Comparison of ENCODE assay signal across 9 cellular contexts in the genomic region with DNA sequence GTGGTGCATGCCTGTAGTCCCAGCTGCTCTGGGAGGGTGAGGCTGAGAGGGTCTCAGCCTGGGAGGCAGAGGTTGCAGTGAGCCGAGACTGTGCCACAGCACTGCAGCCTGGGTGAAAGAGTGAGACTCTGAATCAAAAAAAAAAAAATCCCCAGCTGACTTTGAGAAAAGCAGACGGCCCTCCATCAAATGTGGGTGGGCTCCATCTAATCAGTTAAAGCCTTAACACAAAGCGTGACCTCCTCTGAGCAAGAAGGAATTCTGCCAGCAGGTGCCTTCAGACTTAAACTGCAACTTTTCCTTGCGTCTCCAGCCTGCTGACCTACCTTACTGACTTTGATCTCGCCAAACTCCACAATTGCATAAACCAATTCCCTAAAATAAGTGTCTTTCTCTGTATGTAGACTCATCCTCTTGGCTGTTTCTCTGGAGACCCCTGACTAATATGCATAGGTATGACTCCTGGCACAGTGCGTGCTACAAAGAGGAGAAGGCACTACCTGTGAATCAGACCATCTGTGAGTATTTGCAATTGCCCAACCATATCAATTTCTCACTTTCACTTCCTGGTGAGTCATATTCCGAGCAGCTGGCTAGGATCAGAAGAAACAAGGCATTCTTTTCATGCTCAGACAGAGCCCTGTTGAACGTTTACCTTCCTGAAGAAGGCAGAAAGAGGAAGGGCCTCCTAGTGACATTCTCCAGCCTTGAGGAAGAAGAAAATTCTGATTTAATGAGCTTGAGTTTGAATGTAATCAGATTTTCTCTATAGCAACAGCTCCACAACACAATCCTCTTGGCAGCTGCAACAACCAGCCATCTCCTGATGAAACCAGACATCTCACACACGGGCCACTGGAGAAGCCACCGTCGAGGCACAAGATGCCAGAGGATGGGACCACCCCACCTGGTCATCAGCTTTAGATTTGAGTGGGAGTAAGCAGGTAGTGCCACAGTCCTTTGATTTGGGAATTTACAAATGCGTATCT. TPM values are rescaled to one million over a fixed set of nuclear protein-coding genes. Genes with fewer than 3 reads are reported as not detected.
A peak's percentile ranks its signal among the peaks of the same experiment; 100 is the strongest.
DNase-seq lines count a peak whose midpoint lies in the region; ATAC-seq and TF ChIP-seq lines count a peak whose summit lies in the region.
"Had no signal": no experiment of that assay in that cellular context is flagged by ENCODE, and none has a peak within 500 bp of the region (broad histone marks: within the 10 kb centered on the region; RNA-seq: fewer than 3 reads in every experiment).

No MANE protein-coding gene starts in this region.

- POLR2A ChIA-PET in activated CD4-positive, alpha-beta T cell treated with anti-CD3 and anti-CD28 coated beads, Interleukin-2, amount 10 ng/mL, durations not matched to agents 7 days and 5 days (lab: Charles Lee): no interaction called here

- DNase-seq in AG08395 (ENCODE audit: low spot score) (peak; percentile 78), NCI-H1694 treated with DMSO at 0.1 percent for 48 hours (lab: John Stamatoyannopoulos, UW) (peak; percentile 93), fibroblast of peridontal ligament (ENCODE audit: extremely low read depth) (peak; percentile 69), prostate gland (ENCODE audit: low spot score) (peak; percentile 84), UCSD-AML1 (lab: John Stamatoyannopoulos, UW; ENCODE audit: unreplicated experiment) (no peak)
- DNase-seq in activated CD4-positive, alpha-beta T cell treated with anti-CD3 and anti-CD28 coated beads, Interleukin-2, amount 10 ng/mL, durations not matched to agents 7 days and 5 days: peak; percentile 32

- H3K4me1 ChIP-seq in prostate gland (replicated peaks): peaks cover 6% of the 10 kb centered on the region

- H3K36me3 ChIP-seq in prostate gland: no peaks in the 10 kb centered on the region

- H3K27ac ChIP-seq in prostate gland: peak overlapping the region; percentile 51 to 60

- CTCF ChIA-PET in activated CD4-positive, alpha-beta T cell treated with anti-CD3 and anti-CD28 coated beads, Interleukin-2, amount 10 ng/mL, durations not matched to agents 7 days and 5 days (lab: Charles Lee): interaction anchor here (0.5 to 0.9 kb wide), 3 partner anchors 14 to 405 kb away, joined by 3 to 6 read pairs (median 3); no protein-coding TSS in a partner anchor

- no peak overlapping the region for H3K4me3 Mint-ChIP-seq in activated CD4-positive, alpha-beta T cell treated with anti-CD3 and anti-CD28 coated beads, Interleukin-2, amount 10 ng/mL, durations not matched to agents 7 days and 5 days

- no peaks in the 10 kb centered on the region for H3K27me3 ChIP-seq in prostate gland (replicated peaks; ENCODE audit: insufficient read depth)

- H3K27ac Mint-ChIP-seq in activated CD4-positive, alpha-beta T cell treated with anti-CD3 and anti-CD28 coated beads, Interleukin-2, amount 10 ng/mL, durations not matched to agents 7 days and 5 days: peak overlapping the region; percentile 31

- 29% methylated on average over 12 of the region's 12 CpGs for WGBS in prostate gland

- H3K27me3 Mint-ChIP-seq in activated CD4-positive, alpha-beta T cell treated with anti-CD3 and anti-CD28 coated beads, Interleukin-2, amount 10 ng/mL, durations not matched to agents 7 days and 5 days: peaks cover 2% of the 10 kb centered on the region

- H3K4me1 Mint-ChIP-seq in activated CD4-positive, alpha-beta T cell treated with anti-CD3 and anti-CD28 coated beads, Interleukin-2, amount 10 ng/mL, durations not matched to agents 7 days and 5 days: peaks cover 25% of the 10 kb centered on the region

- H3K4me3 ChIP-seq in prostate gland: no peak overlapping the region
- H3K4me3 ChIP-seq: K562 had no signal

- no peaks in the 10 kb centered on the region for H3K36me3 Mint-ChIP-seq in activated CD4-positive, alpha-beta T cell treated with anti-CD3 and anti-CD28 coated beads, Interleukin-2, amount 10 ng/mL, durations not matched to agents 7 days and 5 days (ENCODE audit: low read depth)

- TF ChIP-seq CTCF in prostate gland (IDR thresholded peaks at IDR 0.05): no peak

- ATAC-seq in GM18511 (IDR thresholded peaks at IDR 0.05; ENCODE audit: unreplicated experiment) (peak; percentile 89), HG02970 (IDR thresholded peaks at IDR 0.05; ENCODE audit: low FRiP score, unreplicated experiment) (peak; percentile 89)
- ATAC-seq: K562 had no signal

- no peaks in the 10 kb centered on the region for H3K9me3 ChIP-seq in prostate gland

- no peak for TF ChIP-seq POLR2A in prostate gland (IDR thresholded peaks at IDR 0.05)

- intact Hi-C loops in prostate gland (cut with DNase I): no loop called here

- H3K9me3 Mint-ChIP-seq in activated CD4-positive, alpha-beta T cell treated with anti-CD3 and anti-CD28 coated beads, Interleukin-2, amount 10 ng/mL, durations not matched to agents 7 days and 5 days: no peaks in the 10 kb centered on the region

RNA-seq across cellular contexts. Expression of gene CLMN, which starts 54.3 kb away (rescaled TPM):
- under 1 TPM; 0.42 to 0.94 TPM for total RNA-seq in activated CD4-positive, alpha-beta T cell treated with anti-CD3 and anti-CD28 coated beads, Interleukin-2, amount 10 ng/mL, durations not matched to agents 7 days and 5 days
- 10 to 100 TPM; 24.6 to 39.3 TPM for total RNA-seq in prostate gland

Comparison
In these comparisons a context has a peak if more than half of its experiments do, and no peak if none do; other contexts are left out.
1. RNA of gene CLMN, which starts 54.3 kb away (total RNA-seq): 24.6 to 39.3 TPM in prostate gland; 0.42 to 0.94 TPM in activated CD4-positive, alpha-beta T cell treated with anti-CD3 and anti-CD28 coated beads, Interleukin-2, amount 10 ng/mL, durations not matched to agents 7 days and 5 days; every median in the first group is over 10 times any median in the second.